Comparison of ENCODE assay signal across 1 cellular context in genomic region chr1:244651956-244652698, GRCh38.
TF ChIP-seq lines count a peak whose summit lies in the region.

No MANE protein-coding gene starts in this region.

TF ChIP-seq in HepG2, 621 proteins besides CTCF, POLR2A, EP300 and RAD21 (continued from another document and continues in another):
- TF ChIP-seq ZNF318 (CRISPR knock-in tag; IDR thresholded peaks at IDR 0.05) = no peak
- 0 out of 2 replicates have a peak, but pooled peaks have one; percentile 9 for TF ChIP-seq RFXAP (CRISPR knock-in tag; IDR thresholded peaks at IDR 0.05; ENCODE audit: borderline replicate concordance)
- no peak for TF ChIP-seq IRF1 (CRISPR knock-in tag; IDR thresholded peaks at IDR 0.05; ENCODE audit: low read depth)
- no peak for TF ChIP-seq PHF5A (CRISPR knock-in tag; IDR thresholded peaks at IDR 0.05; ENCODE audit: low read depth, unreplicated experiment)
- no peak for TF ChIP-seq ZMAT5 (CRISPR knock-in tag; IDR thresholded peaks at IDR 0.05; ENCODE audit: borderline replicate concordance, low read depth)
- peak; percentile 98 for TF ChIP-seq SNAPC4 (CRISPR knock-in tag; IDR thresholded peaks at IDR 0.05)
- TF ChIP-seq ZNF142 (CRISPR knock-in tag; IDR thresholded peaks at IDR 0.05) = peak; percentile 15; the same call in 1 of the 2 replicates
- TF ChIP-seq ZNF615 (CRISPR knock-in tag; IDR thresholded peaks at IDR 0.05; ENCODE audit: borderline replicate concordance) = no peak
- no peak for TF ChIP-seq NFE2L1 (CRISPR knock-in tag; IDR thresholded peaks at IDR 0.05; ENCODE audit: borderline replicate concordance)
- no peak for TF ChIP-seq ZNF530 (CRISPR knock-in tag; IDR thresholded peaks at IDR 0.05; ENCODE audit: low read depth)
- TF ChIP-seq HNF1B (CRISPR knock-in tag; IDR thresholded peaks at IDR 0.05) = peak; percentile 79; the same call in 1 of the 2 replicates
- no peak for TF ChIP-seq ZSCAN25 (CRISPR knock-in tag; IDR thresholded peaks at IDR 0.05)
- 0 out of 2 replicates have a peak, but pooled peaks have one; percentile 29 for TF ChIP-seq PAX8 (CRISPR knock-in tag; IDR thresholded peaks at IDR 0.05; ENCODE audit: borderline replicate concordance)
- 0 out of 2 replicates have a peak, but pooled peaks have one; percentile 26 for TF ChIP-seq BRD4 (CRISPR knock-in tag; IDR thresholded peaks at IDR 0.05)
- TF ChIP-seq GTF2F1 (IDR thresholded peaks at IDR 0.05; ENCODE audit: low read length) = no peak
- peak; percentile 13; the same call in 1 of the 2 replicates for TF ChIP-seq BCL3 (CRISPR knock-in tag; IDR thresholded peaks at IDR 0.05)
- no peak for TF ChIP-seq ZNF691 (CRISPR knock-in tag; IDR thresholded peaks at IDR 0.05; ENCODE audit: borderline replicate concordance, low read depth)
- TF ChIP-seq ZNF614 (CRISPR knock-in tag; IDR thresholded peaks at IDR 0.05; ENCODE audit: borderline replicate concordance) = no peak; the same call in 1 of the 2 replicates
- no peak for TF ChIP-seq ZNF44 (CRISPR knock-in tag; IDR thresholded peaks at IDR 0.05)
- no peak for TF ChIP-seq TCF12 (IDR thresholded peaks at IDR 0.05)
- TF ChIP-seq TCF12 (CRISPR knock-in tag; IDR thresholded peaks at IDR 0.05) = no peak
- TF ChIP-seq ZNF557 (CRISPR knock-in tag; IDR thresholded peaks at IDR 0.05) = 0 out of 2 replicates have a peak, but pooled peaks have one; percentile 27
- TF ChIP-seq SSRP1 (CRISPR knock-in tag; IDR thresholded peaks at IDR 0.05) = no peak
- TF ChIP-seq SNAPC2 (CRISPR knock-in tag; IDR thresholded peaks at IDR 0.05) = peak; percentile 96; the same call in 1 of the 2 replicates
- TF ChIP-seq ZNF263 (CRISPR knock-in tag; IDR thresholded peaks at IDR 0.05) = no peak
- TF ChIP-seq SNAPC5 (CRISPR knock-in tag; IDR thresholded peaks at IDR 0.05; ENCODE audit: borderline replicate concordance) = 0 out of 2 replicates have a peak, but pooled peaks have one; percentile 25
- TF ChIP-seq ZSCAN21 (CRISPR knock-in tag; IDR thresholded peaks at IDR 0.05; ENCODE audit: borderline replicate concordance) = no peak
- no peak for TF ChIP-seq NCOA1 (CRISPR knock-in tag; IDR thresholded peaks at IDR 0.05)
- no peak for TF ChIP-seq ZNF232 (CRISPR knock-in tag; IDR thresholded peaks at IDR 0.05; ENCODE audit: borderline replicate concordance)
- TF ChIP-seq ZNF816 (CRISPR knock-in tag; IDR thresholded peaks at IDR 0.05; ENCODE audit: borderline replicate concordance) = no peak
